Comparison of ENCODE assay signal across 8 cellular contexts in the genomic region with DNA sequence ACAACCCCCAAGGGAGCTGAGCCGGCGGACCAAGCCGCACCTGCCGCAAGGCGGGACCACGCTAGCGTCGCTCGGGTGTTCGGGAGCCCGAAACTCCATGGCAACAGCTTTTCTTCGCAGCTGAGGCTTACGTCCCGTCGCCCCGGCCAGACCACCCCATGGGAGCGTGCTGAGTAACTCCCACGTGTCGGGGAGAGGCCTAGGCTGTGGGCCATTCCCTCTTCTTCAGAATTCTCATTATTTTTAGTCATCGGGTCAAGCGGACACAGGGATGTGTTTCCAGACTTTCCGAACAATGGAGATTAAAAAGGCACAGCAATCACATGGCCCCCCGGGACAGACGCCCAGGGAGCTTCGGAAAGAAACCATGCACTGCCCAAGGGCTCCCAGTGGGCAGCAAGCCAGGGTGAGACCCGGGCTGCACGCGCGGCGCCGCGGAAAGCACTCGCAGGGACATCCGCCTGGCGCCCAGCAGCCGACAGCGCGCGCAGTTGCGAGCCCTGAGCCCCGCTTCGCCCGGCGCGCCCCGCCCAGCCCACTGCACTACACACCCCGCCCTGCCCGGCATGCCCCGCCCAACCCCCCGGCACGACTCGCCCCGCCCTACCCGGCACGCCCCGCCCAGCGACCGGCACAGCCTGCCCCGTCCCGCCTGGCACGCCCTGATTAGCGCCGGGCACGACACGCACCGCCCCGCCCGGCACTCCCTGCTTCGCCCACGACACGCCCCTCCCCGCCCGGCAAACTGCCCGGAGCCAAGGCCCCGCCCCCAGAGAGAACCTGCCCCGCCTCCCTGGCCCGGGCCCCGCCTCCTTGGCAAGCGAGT. TPM values are rescaled to one million over a fixed set of nuclear protein-coding genes. Genes with fewer than 3 reads are reported as not detected.
A peak's percentile ranks its signal among the peaks of the same experiment; 100 is the strongest.
DNase-seq lines count a peak whose midpoint lies in the region; ATAC-seq, FAIRE-seq and TF ChIP-seq lines count a peak whose summit lies in the region.

No MANE protein-coding gene starts in this region.

- H3K27ac ChIP-seq in coronary artery = peak overlapping the region in 1 of 2 donors; percentile 71

- no peaks in the 10 kb centered on the region for H3K27me3 ChIP-seq in BJ (ENCODE audit: control insufficient read depth, insufficient read depth, low read length)

- H3K36me3 ChIP-seq in BJ (ENCODE audit: control insufficient read depth, insufficient read depth, low read length) = 0 out of 2 replicates have a peak, but pooled peaks cover 1% of the 10 kb centered on the region

- peak; percentile 89 for ATAC-seq in HG03442 (IDR thresholded peaks at IDR 0.05; ENCODE audit: unreplicated experiment)
- ATAC-seq in left lobe of liver = peak; percentile 96

- no peak for TF ChIP-seq CTCF in BJ (IDR thresholded peaks at IDR 0.05; ENCODE audit: insufficient read depth, low read depth, low read length)
- no peak for TF ChIP-seq CTCF in coronary artery (IDR thresholded peaks at IDR 0.05)

- CTCF ChIA-PET in BJ (lab: Yijun Ruan, JAX) = interaction anchor here (0.7 to 2.0 kb wide), 3 partner anchors 12 to 293 kb away, joined by 3 to 4 read pairs (median 3); no protein-coding TSS in a partner anchor

- H3K4me3 ChIP-seq in BJ (ENCODE audit: low read depth, low read length) = peak overlapping the region; percentile 78
- peak overlapping the region; percentile 91 for H3K4me3 ChIP-seq in coronary artery

- DNase-seq in BJ (ENCODE audit: low read depth) (peak; percentile 50), GM19239 (ENCODE audit: insufficient read length, low spot score) (peak; percentile 87), NCI-H510A treated with DMSO at 0.1 percent for 48 hours (lab: John Stamatoyannopoulos, UW) (peak; percentile 91), coronary artery (ENCODE audit: low spot score) (peak; percentile 96), left lobe of liver (ENCODE audit: low spot score) (peak; percentile 99)
- DNase-seq in activated CD4-positive, alpha-beta T cell treated with anti-CD3 and anti-CD28 coated beads for 4 hours = peak; percentile 100
- DNase-seq in stimulated activated CD4-positive, alpha-beta T cell treated with anti-CD3 and anti-CD28 coated beads, Interleukin-2, amount 100 ng/mL, for 24 hours = peak; percentile 100

- FAIRE-seq in GM19239 (lab: Jason Lieb, UNC) = peak; percentile 85

- POLR2A ChIA-PET in BJ (lab: Charles Lee) = no interaction called here

RNA-seq across cellular contexts. Expression of gene AK7, which starts 0.4 kb away (rescaled TPM):
- polyA plus RNA-seq in BJ (2011; rRNA removed) = 0.10 and 0.20 TPM in 2 replicates
- polyA minus RNA-seq in BJ (2011; rRNA and poly(A)+ RNA removed) = not detected in 2 replicates
- total RNA-seq in left lobe of liver = 0.98 TPM

RNA-seq across cellular contexts. Expression of gene GSKIP, which starts 28.2 kb away (rescaled TPM):
- polyA plus RNA-seq in BJ (2011; rRNA removed) = 14.7 and 29.9 TPM in 2 replicates
- 5.4 and 8.2 TPM in 2 replicates for polyA minus RNA-seq in BJ (2011; rRNA and poly(A)+ RNA removed)
- 12.7 TPM for total RNA-seq in left lobe of liver

RNA-seq across cellular contexts. Expression of gene ATG2B, which starts 28.4 kb away (rescaled TPM):
- 11.6 and 17.1 TPM in 2 replicates for polyA plus RNA-seq in BJ (2011; rRNA removed)
- 18.4 and 21.2 TPM in 2 replicates for polyA minus RNA-seq in BJ (2011; rRNA and poly(A)+ RNA removed)
- 15.6 TPM for total RNA-seq in left lobe of liver

Comparison
In these comparisons a context has a peak if more than half of its experiments do, and no peak if none do; other contexts are left out.
1. DNase-seq: peak in every context shown above with its lines; median percentile 100 in activated CD4-positive, alpha-beta T cell treated with anti-CD3 and anti-CD28 coated beads for 4 hours; 100 in stimulated activated CD4-positive, alpha-beta T cell treated with anti-CD3 and anti-CD28 coated beads, Interleukin-2, amount 100 ng/mL, for 24 hours; 99 in left lobe of liver; 96 in coronary artery; 91 in NCI-H510A treated with DMSO at 0.1 percent for 48 hours; 87 in GM19239; 50 in BJ.